ENCODE assay signal across 17 cellular contexts in genomic region chr3:64133272-64133671, GRCh38.
A peak's percentile ranks its signal among the peaks of the same experiment; 100 is the strongest.
DNase-seq lines count a peak whose midpoint lies in the region; TF ChIP-seq lines count a peak whose summit lies in the region.
"Had no signal": no experiment of that assay in that cellular context is flagged by ENCODE, and none has a peak within 500 bp of the region (broad histone marks: within the 10 kb centered on the region; RNA-seq: fewer than 3 reads in every experiment).

No MANE protein-coding gene starts in this region.

- H3F3A ChIP-seq in smooth muscle cell (ENCODE audit: low read depth) = peaks cover 28% of the 10 kb centered on the region

- peaks cover 44% of the 10 kb centered on the region for H4K20me1 ChIP-seq in smooth muscle cell (ENCODE audit: low read depth)

- no peak for TF ChIP-seq CTCF in smooth muscle cell (IDR thresholded peaks at IDR 0.05; ENCODE audit: borderline replicate concordance, insufficient read depth, poor library complexity, severe bottlenecking)

- H3K9me3 ChIP-seq in smooth muscle cell (replicated peaks; ENCODE audit: low read depth) = no peaks in the 10 kb centered on the region

- H3K27ac ChIP-seq in smooth muscle cell (ENCODE audit: low read depth) = peak overlapping the region; percentile 96
- H3K27ac ChIP-seq: KMS-11, RWPE1 had no signal

- H2AFZ ChIP-seq in smooth muscle cell (ENCODE audit: low read depth) = no peak overlapping the region

- peaks cover 15% of the 10 kb centered on the region for H3K79me2 ChIP-seq in smooth muscle cell (ENCODE audit: low read depth)

- peak; percentile 33 for DNase-seq in EH (ENCODE audit: low read depth)
- peak; percentile 91 for DNase-seq in SK-N-DZ (ENCODE audit: low spot score)
- DNase-seq in islet precursor cell = peak; percentile 90
- DNase-seq in smooth muscle cell (lab: John Stamatoyannopoulos, UW; ENCODE audit: unreplicated experiment) = no peak
- no peak for DNase-seq in HuH-7 (ENCODE audit: low spot score)
- no peak for DNase-seq in SIG-M5 (lab: John Stamatoyannopoulos, UW)
- DNase-seq in NCI-H510A (lab: John Stamatoyannopoulos, UW) = no peak
- DNase-seq: EL, GOT3, NCI-H1417, NCI-H187, NCI-H2107, NCI-H446, NCI-H748 treated with DMSO at 0.1 percent for 48 hours, T-helper 17 cell had no signal

- peaks cover 26% of the 10 kb centered on the region for H3K4me1 ChIP-seq in smooth muscle cell (ENCODE audit: low read depth)

- H3K9ac ChIP-seq in smooth muscle cell (ENCODE audit: low read depth) = peak overlapping the region; percentile 51
- H3K9ac ChIP-seq: KMS-11 had no signal

- WGBS in smooth muscle cell (ENCODE audit: low lambda C conversion rate) = 37% methylated on average over 2 of the region's 2 CpGs

- H3K36me3 ChIP-seq in smooth muscle cell (ENCODE audit: low read depth) = no peaks in the 10 kb centered on the region

- H3K27me3 ChIP-seq in smooth muscle cell (ENCODE audit: low read depth) = no peaks in the 10 kb centered on the region

- H3K4me2 ChIP-seq in smooth muscle cell = peak overlapping the region; percentile 46
- H3K4me2 ChIP-seq: KMS-11 had no signal

- H3K4me3 ChIP-seq in smooth muscle cell = no peak overlapping the region

Comparison
In these comparisons a context has a peak if more than half of its experiments do, and no peak if none do; other contexts are left out.
1. DNase-seq: peak in EH (single experiment), SK-N-DZ (single experiment) and islet precursor cell (single experiment); none in smooth muscle cell (single experiment), HuH-7 (single experiment), SIG-M5 (single experiment) and NCI-H510A (single experiment).